Comparison of ENCODE assay signal across 8 cellular contexts in genomic region chr14:60165547-60165876, GRCh38. TPM values are rescaled to one million over a fixed set of nuclear protein-coding genes. Genes with fewer than 3 reads are reported as not detected.
DNase-seq lines count a peak whose midpoint lies in the region; TF ChIP-seq lines count a peak whose summit lies in the region.

No MANE protein-coding gene starts in this region.

- no peaks in the 10 kb centered on the region for H3K27me3 Mint-ChIP-seq in activated T-cell treated with anti-CD3 and anti-CD28 coated beads, Interleukin-2, amount 50 U/mL, for 24 hours
- H3K27me3 Mint-ChIP-seq in nephron (ENCODE audit: low read depth) = no peaks in the 10 kb centered on the region

- peaks cover 22% of the 10 kb centered on the region for H3K4me1 ChIP-seq in HUES64 (ENCODE audit: insufficient read depth, low read length)

- no peaks in the 10 kb centered on the region for H3K36me3 ChIP-seq in HUES64 (ENCODE audit: insufficient read depth, low read length)

- H3K36me3 Mint-ChIP-seq in activated T-cell treated with anti-CD3 and anti-CD28 coated beads, Interleukin-2, amount 50 U/mL, for 24 hours (ENCODE audit: low read depth) = peaks cover 35% of the 10 kb centered on the region
- H3K36me3 Mint-ChIP-seq in nephron (ENCODE audit: low read depth) = peaks cover 8% of the 10 kb centered on the region

- H3K4me1 Mint-ChIP-seq in activated T-cell treated with anti-CD3 and anti-CD28 coated beads, Interleukin-2, amount 50 U/mL, for 24 hours (ENCODE audit: low read depth) = peaks cover 46% of the 10 kb centered on the region
- peaks cover 39% of the 10 kb centered on the region for H3K4me1 Mint-ChIP-seq in nephron

- no peaks in the 10 kb centered on the region for H3K9me3 Mint-ChIP-seq in activated T-cell treated with anti-CD3 and anti-CD28 coated beads, Interleukin-2, amount 50 U/mL, for 24 hours
- H3K9me3 Mint-ChIP-seq in nephron = no peaks in the 10 kb centered on the region

- peaks cover 13% of the 10 kb centered on the region for H3K27me3 ChIP-seq in HUES64 (ENCODE audit: insufficient read depth, low read length)

- peak overlapping the region; percentile 75 for H3K4me3 ChIP-seq in HUES64 (ENCODE audit: low read length)

- H3K27ac Mint-ChIP-seq in activated T-cell treated with anti-CD3 and anti-CD28 coated beads, Interleukin-2, amount 50 U/mL, for 24 hours = peak overlapping the region; percentile 95
- H3K27ac Mint-ChIP-seq in nephron = peak overlapping the region; percentile 84 to 98 (median 84)

- H3K4me3 Mint-ChIP-seq in activated T-cell treated with anti-CD3 and anti-CD28 coated beads, Interleukin-2, amount 50 U/mL, for 24 hours = peak overlapping the region; percentile 98
- peak overlapping the region; percentile 78 to 90 (median 87) for H3K4me3 Mint-ChIP-seq in nephron

- TF ChIP-seq CTCF in nephron (IDR thresholded peaks at IDR 0.05; ENCODE audit: unreplicated experiment in 3 of 3) = peak in 1 of 3 experiments; percentile 53

- no peaks in the 10 kb centered on the region for H3K9me3 ChIP-seq in HUES64 (ENCODE audit: insufficient read depth, low read depth, low read length)

- WGBS in HUES64 = 37% methylated on average over 4 of the region's 4 CpGs

- DNase-seq in activated T-cell treated with anti-CD3 and anti-CD28 coated beads, Interleukin-2, amount 50 U/mL, for 24 hours = no peak
- no peak for DNase-seq in activated T-cell treated with anti-CD3 and anti-CD28 coated beads, Interleukin-2, amount 50 U/mL, for 48 hours
- DNase-seq in NCI-H69 (lab: John Stamatoyannopoulos, UW) (no peak), NCI-H2196 (lab: John Stamatoyannopoulos, UW; ENCODE audit: unreplicated experiment) (no peak)
- DNase-seq in activated CD4-positive, alpha-beta T cell treated with anti-CD3 and anti-CD28 coated beads, Interleukin-2, amount 50 U/mL, for 1 hour = no peak

- peak overlapping the region; percentile 80; the same call in 1 of the 2 replicates for H3K9ac ChIP-seq in HUES64 (ENCODE audit: low read depth, low read length)

- H3K27ac ChIP-seq in HUES64 (ENCODE audit: low read depth, low read length) = no peak overlapping the region
- peak overlapping the region; percentile 90 for H3K27ac ChIP-seq in cingulate gyrus (ENCODE audit: low read depth, low read length)

RNA-seq across cellular contexts. Expression of gene DHRS7, which starts 0.3 kb away (rescaled TPM):
- 16.5 TPM for polyA plus RNA-seq in HUES64 (2013, experiment 1 of 2)
- polyA plus RNA-seq in HUES64 (2013, experiment 2 of 2) = 23.7 TPM
